Comparison of ENCODE assay signal across 1 cellular context in genomic region chr14:37116933-37117844, GRCh38.
TF ChIP-seq lines count a peak whose summit lies in the region.

No MANE protein-coding gene starts in this region.

TF ChIP-seq in H1, 55 proteins besides CTCF, POLR2A, EP300 and RAD21 (continued from another document):
- TF ChIP-seq CHD7 (IDR thresholded peaks at IDR 0.05; ENCODE audit: insufficient replicate concordance, low read length): no peak
- TF ChIP-seq EZH2 (IDR thresholded peaks at IDR 0.05; ENCODE audit: low read depth, low read length, severe bottlenecking): no peak
- TF ChIP-seq TCF12 (IDR thresholded peaks at IDR 0.05; ENCODE audit: low read depth, low read length): no peak
- no peak for TF ChIP-seq SIX5 (IDR thresholded peaks at IDR 0.05; ENCODE audit: low read depth, low read length)
- no peak for TF ChIP-seq YY1 (IDR thresholded peaks at IDR 0.05; ENCODE audit: low read depth, low read length)
- TF ChIP-seq EGR1 (IDR thresholded peaks at IDR 0.05; ENCODE audit: borderline replicate concordance, low read depth, low read length): no peak
- no peak for TF ChIP-seq TAF7 (optimal IDR thresholded peaks at IDR 0.05; ENCODE audit: borderline replicate concordance, low read depth, low read length)
- TF ChIP-seq GABPA (IDR thresholded peaks at IDR 0.05; ENCODE audit: borderline replicate concordance, insufficient read depth, low read length): no peak
- TF ChIP-seq CHD1 (IDR thresholded peaks at IDR 0.05; ENCODE audit: low read depth, low read length): no peak
TF ChIP-seq in H1: peak in this region for 0.
